1 cellular context compared by ENCODE assay signal in genomic region chr1:24344090-24344742, GRCh38.
TF ChIP-seq lines count a peak whose summit lies in the region.

No MANE protein-coding gene starts in this region.

TF ChIP-seq in H1, 55 proteins besides CTCF, POLR2A, EP300 and RAD21 (continued from another document):
- no peak for TF ChIP-seq CHD2 (IDR thresholded peaks at IDR 0.05; ENCODE audit: low read length)
- no peak for TF ChIP-seq RNF2 (IDR thresholded peaks at IDR 0.05; ENCODE audit: borderline replicate concordance, low read depth, low read length, missing control alignments, poor library complexity, severe bottlenecking)
- TF ChIP-seq BCL11A (IDR thresholded peaks at IDR 0.05; ENCODE audit: low read depth in 2 of 2, low read length in 2 of 2), result no peak
- no peak for TF ChIP-seq CHD1 (IDR thresholded peaks at IDR 0.05; ENCODE audit: low read depth, low read length)
- TF ChIP-seq RBBP5 (IDR thresholded peaks at IDR 0.05; ENCODE audit: borderline replicate concordance, low read depth, low read length), result no peak
- TF ChIP-seq SRF (IDR thresholded peaks at IDR 0.05; ENCODE audit: low read depth, low read length), result no peak
- TF ChIP-seq POU5F1 (IDR thresholded peaks at IDR 0.05; ENCODE audit: low read depth, low read length), result no peak
TF ChIP-seq in H1: peak in this region for 0.
